In the genomic region with DNA sequence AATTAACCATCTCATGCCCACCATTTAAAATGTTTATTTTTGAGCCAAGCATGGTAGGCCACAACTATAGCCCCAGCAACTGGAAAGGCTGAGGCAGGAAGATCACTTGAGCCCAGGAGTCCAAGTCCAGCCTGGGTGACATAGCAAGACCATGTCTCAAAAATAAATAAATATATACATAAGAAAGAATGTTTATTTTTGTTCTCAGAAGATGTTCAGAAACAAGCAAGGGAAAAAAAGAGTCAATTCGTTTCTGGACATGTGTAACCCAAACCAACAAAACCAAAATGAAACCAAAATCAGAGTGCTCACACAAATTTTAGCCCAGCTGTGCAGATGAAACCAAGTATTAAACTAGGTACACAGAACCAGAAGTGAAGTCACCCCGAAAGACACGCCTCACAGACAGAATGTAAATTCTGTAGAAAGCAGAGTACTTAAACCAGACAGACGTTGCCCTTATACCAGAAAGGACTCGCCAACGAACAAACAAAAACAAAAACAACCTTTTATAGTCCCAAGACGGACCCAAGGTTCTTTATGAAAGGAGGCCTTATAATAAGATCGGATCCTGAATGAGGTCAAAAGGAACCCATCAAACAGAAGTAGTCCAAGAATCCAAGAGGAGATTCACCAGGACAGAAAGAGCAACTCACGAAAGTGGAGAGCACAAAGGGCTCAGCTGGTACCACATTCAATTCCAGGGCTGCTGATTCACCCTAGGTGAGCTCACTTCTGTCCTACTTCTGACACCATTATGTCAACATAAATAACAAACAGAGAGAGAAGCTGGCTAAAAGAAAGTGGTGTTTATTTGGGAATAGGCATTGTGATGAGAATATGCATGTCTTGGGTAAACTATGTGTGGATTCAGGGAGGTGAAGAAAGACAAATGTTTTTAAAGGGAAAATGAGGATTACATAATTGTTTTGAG, we compare ENCODE assay signal across 11 cellular contexts. TPM values are rescaled to one million over a fixed set of nuclear protein-coding genes. Genes with fewer than 3 reads are reported as not detected.
DNase-seq lines count a peak whose midpoint lies in the region; ATAC-seq and TF ChIP-seq lines count a peak whose summit lies in the region.
"Had no signal": no experiment of that assay in that cellular context is flagged by ENCODE, and none has a peak within 500 bp of the region (broad histone marks: within the 10 kb centered on the region; RNA-seq: fewer than 3 reads in every experiment).

No MANE protein-coding gene starts in this region.

- H3K36me3 ChIP-seq in mucosa of rectum (ENCODE audit: control insufficient read depth in 2 of 2, insufficient read depth in 2 of 2, low read length in 2 of 2) (no peaks in the 10 kb centered on the region), aorta (ENCODE audit: control insufficient read depth in 1 of 2, insufficient read depth in 2 of 2, low read length in 1 of 2) (no peaks in the 10 kb centered on the region), smooth muscle cell (ENCODE audit: low read depth) (no peaks in the 10 kb centered on the region)

- no peak overlapping the region for H3K4me2 ChIP-seq in smooth muscle cell

- no peaks in the 10 kb centered on the region for H4K20me1 ChIP-seq in smooth muscle cell (ENCODE audit: low read depth)

- H3K27me3 ChIP-seq in mucosa of rectum (ENCODE audit: control insufficient read depth in 2 of 2, insufficient read depth in 2 of 2, low read length in 2 of 2), result no peaks in the 10 kb centered on the region
- H3K27me3 ChIP-seq in aorta (ENCODE audit: control insufficient read depth in 1 of 2, insufficient read depth in 2 of 2, low read length in 1 of 2), result no peaks in the 10 kb centered on the region
- H3K27me3 ChIP-seq in smooth muscle cell (ENCODE audit: low read depth), result no peaks in the 10 kb centered on the region

- H3K9ac ChIP-seq in mucosa of rectum (ENCODE audit: low read depth in 1 of 2, low read length in 2 of 2), result no peak overlapping the region
- no peak overlapping the region for H3K9ac ChIP-seq in smooth muscle cell (ENCODE audit: low read depth)

- no peaks in the 10 kb centered on the region for H3K79me2 ChIP-seq in smooth muscle cell (ENCODE audit: low read depth)

- no peak for TF ChIP-seq CTCF in smooth muscle cell (IDR thresholded peaks at IDR 0.05; ENCODE audit: borderline replicate concordance, insufficient read depth, poor library complexity, severe bottlenecking)

- intact Hi-C loops in aorta (cut with DNase I), result no loop called here

- DNase-seq in caudate nucleus (lab: John Stamatoyannopoulos, UW) (no peak), aorta (no peak), smooth muscle cell (lab: John Stamatoyannopoulos, UW; ENCODE audit: unreplicated experiment) (no peak)
- DNase-seq: activated naive CD4-positive, alpha-beta T cell treated with anti-CD3 and anti-CD28 coated beads for 36 hours; endodermal cell; NCI-H446; stimulated activated naive CD4-positive, alpha-beta T cell treated with Interleukin-2 at 50 U/mL for 16 hours had no signal

- H3K4me1 ChIP-seq in mucosa of rectum (ENCODE audit: control insufficient read depth in 2 of 2, insufficient read depth in 2 of 2, low read length in 2 of 2), result no peaks in the 10 kb centered on the region
- no peaks in the 10 kb centered on the region for H3K4me1 ChIP-seq in aorta (ENCODE audit: control insufficient read depth in 1 of 2, insufficient read depth in 2 of 2, low read length in 2 of 2)
- H3K4me1 ChIP-seq in smooth muscle cell (ENCODE audit: low read depth), result no peaks in the 10 kb centered on the region

- WGBS in aorta, 2 donors, result 95% methylated on average over 9 of the region's 9 CpGs
- WGBS in smooth muscle cell (ENCODE audit: low lambda C conversion rate), result 93% methylated on average over 9 of the region's 9 CpGs

- H3K4me3 ChIP-seq in mucosa of rectum (ENCODE audit: low read length in 2 of 2), result peak overlapping the region in 1 of 2 donors; percentile 45
- no peak overlapping the region for H3K4me3 ChIP-seq in aorta (ENCODE audit: low read length in 2 of 2)
- H3K4me3 ChIP-seq in smooth muscle cell, result no peak overlapping the region

- peak; percentile 93 for ATAC-seq in GM19043 (IDR thresholded peaks at IDR 0.05; ENCODE audit: low read depth, unreplicated experiment)
- ATAC-seq in HG02571 (IDR thresholded peaks at IDR 0.05; ENCODE audit: unreplicated experiment), result peak; percentile 90
- ATAC-seq in HG03521 (IDR thresholded peaks at IDR 0.05; ENCODE audit: unreplicated experiment), result peak; percentile 88
- no peak for ATAC-seq in aorta (ENCODE audit: low FRiP score)

- H3F3A ChIP-seq in smooth muscle cell (ENCODE audit: low read depth), result no peaks in the 10 kb centered on the region

- H3K9me3 ChIP-seq in mucosa of rectum (ENCODE audit: control insufficient read depth in 2 of 2, low read length in 2 of 2) (no peaks in the 10 kb centered on the region), aorta (ENCODE audit: control insufficient read depth, low read length) (no peaks in the 10 kb centered on the region), smooth muscle cell (replicated peaks; ENCODE audit: low read depth) (no peaks in the 10 kb centered on the region)

- H2AFZ ChIP-seq in smooth muscle cell (ENCODE audit: low read depth), result no peak overlapping the region

- H3K27ac ChIP-seq in mucosa of rectum (ENCODE audit: low read depth in 2 of 2, low read length in 2 of 2) (peak overlapping the region; percentile 31 to 32), caudate nucleus (ENCODE audit: low read depth, low read length) (no peak overlapping the region), aorta (ENCODE audit: low read depth in 1 of 2, low read length in 2 of 2) (no peak overlapping the region), smooth muscle cell (ENCODE audit: low read depth) (no peak overlapping the region)

RNA-seq across cellular contexts. Expression of a gene that starts 31.8 kb away (rescaled TPM):
- total RNA-seq in aorta (10 to 100 TPM; 10.5 to 14.2 TPM), smooth muscle cell (15.2 and 15.3 TPM in 2 replicates)
- polyA plus RNA-seq in aorta (1 to 10 TPM in 1 of 2 donors, under 1 TPM in 1; 0.75 to 1.9 TPM), smooth muscle cell (5.5 and 9.9 TPM in 2 replicates)

Comparison
In these comparisons a context has a peak if more than half of its experiments do, and no peak if none do; other contexts are left out.
1. H3K27ac ChIP-seq: peak in mucosa of rectum (2 of 2); none in caudate nucleus (single experiment), aorta (0 of 2) and smooth muscle cell (single experiment).